ENCODE assay signal across 11 cellular contexts in the genomic region with DNA sequence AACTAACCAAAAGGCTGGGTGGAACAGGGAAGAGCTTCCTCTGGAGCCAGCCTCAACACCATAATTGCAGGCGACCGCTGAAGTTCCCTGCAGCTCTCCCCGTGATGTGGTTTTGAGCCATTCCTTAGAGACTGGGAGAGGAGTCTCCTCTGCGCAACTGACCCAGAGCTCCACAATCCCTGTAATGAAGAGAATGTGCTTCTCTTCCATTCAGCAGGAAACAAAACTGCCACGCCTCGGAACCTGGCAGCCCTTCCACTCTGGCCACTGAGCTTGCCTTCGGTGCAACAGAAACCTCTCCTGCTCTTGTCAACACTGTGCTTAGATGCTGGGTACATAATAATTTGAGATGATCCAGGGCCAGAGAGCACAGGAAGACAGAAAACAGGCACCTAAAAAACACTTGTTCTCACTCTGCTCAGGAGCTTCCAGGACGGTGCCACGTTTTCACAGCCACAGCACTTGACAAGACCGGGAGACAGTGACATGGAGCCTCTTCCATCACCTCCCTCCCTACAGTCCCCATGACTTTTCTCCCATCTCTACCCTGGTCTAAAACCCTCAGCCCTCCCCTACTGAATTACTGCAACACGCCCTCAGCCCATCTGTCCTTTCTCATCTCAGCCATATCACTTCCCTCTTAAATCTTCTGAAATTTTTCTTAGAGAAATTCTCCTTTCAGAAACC.
A peak's percentile ranks its signal among the peaks of the same experiment; 100 is the strongest.
DNase-seq lines count a peak whose midpoint lies in the region; ATAC-seq lines count a peak whose summit lies in the region.
"Had no signal": no experiment of that assay in that cellular context is flagged by ENCODE, and none has a peak within 500 bp of the region (broad histone marks: within the 10 kb centered on the region; RNA-seq: fewer than 3 reads in every experiment).

No MANE protein-coding gene starts in this region.

- no peaks in the 10 kb centered on the region for H3K27me3 ChIP-seq in skeletal muscle tissue (ENCODE audit: control insufficient read depth in 3 of 3, insufficient read depth in 3 of 3, low read length in 3 of 3)

- peak overlapping the region in 2 of 3 donors; percentile 22 to 38 for H3K4me3 ChIP-seq in skeletal muscle tissue (ENCODE audit: low read length in 3 of 3)

- H3K9me3 ChIP-seq in skeletal muscle tissue (ENCODE audit: control insufficient read depth in 3 of 3, low read length in 3 of 3): no peaks in the 10 kb centered on the region

- ATAC-seq in GM21786 (IDR thresholded peaks at IDR 0.05; ENCODE audit: unreplicated experiment) (no peak), GM19324 (IDR thresholded peaks at IDR 0.05; ENCODE audit: low FRiP score, unreplicated experiment) (no peak)

- DNase-seq in H4 (ENCODE audit: low spot score) (peak; percentile 87), amniotic stem cell (lab: John Stamatoyannopoulos, UW) (peak; percentile 48), hepatic stellate cell (ENCODE audit: low spot score) (peak; percentile 79), NCI-H1930 (lab: John Stamatoyannopoulos, UW) (no peak), SKM-1 (lab: John Stamatoyannopoulos, UW; ENCODE audit: unreplicated experiment) (no peak)
- DNase-seq: activated effector memory CD4-positive, alpha-beta T cell treated with Interleukin-2 at 50 U/mL for 16 hours; SHP77 had no signal

- H3K36me3 ChIP-seq in skeletal muscle tissue (ENCODE audit: control insufficient read depth in 3 of 3, insufficient read depth in 3 of 3, low read length in 3 of 3): no peaks in the 10 kb centered on the region

- H3K9ac ChIP-seq in skeletal muscle tissue (ENCODE audit: low read depth in 1 of 3, low read length in 3 of 3): peak overlapping the region in 1 of 3 donors; percentile 6
- H3K9ac ChIP-seq: KMS-11 had no signal

- H3K4me1 ChIP-seq in skeletal muscle tissue (ENCODE audit: control insufficient read depth in 3 of 3, insufficient read depth in 3 of 3, low read length in 3 of 3): peaks cover 4 to 16% (median 5%) of the 10 kb centered on the region in 3 donors

- no peak overlapping the region for H3K27ac ChIP-seq in skeletal muscle tissue (ENCODE audit: low read depth, low read length)
- H3K27ac ChIP-seq: KMS-11 had no signal

Comparison
In these comparisons a context has a peak if more than half of its experiments do, and no peak if none do; other contexts are left out.
1. DNase-seq: peak in H4 (single experiment), amniotic stem cell (single experiment) and hepatic stellate cell (single experiment); none in NCI-H1930 (0 of 2) and SKM-1 (single experiment).